1 cellular context compared by ENCODE assay signal in the genomic region with DNA sequence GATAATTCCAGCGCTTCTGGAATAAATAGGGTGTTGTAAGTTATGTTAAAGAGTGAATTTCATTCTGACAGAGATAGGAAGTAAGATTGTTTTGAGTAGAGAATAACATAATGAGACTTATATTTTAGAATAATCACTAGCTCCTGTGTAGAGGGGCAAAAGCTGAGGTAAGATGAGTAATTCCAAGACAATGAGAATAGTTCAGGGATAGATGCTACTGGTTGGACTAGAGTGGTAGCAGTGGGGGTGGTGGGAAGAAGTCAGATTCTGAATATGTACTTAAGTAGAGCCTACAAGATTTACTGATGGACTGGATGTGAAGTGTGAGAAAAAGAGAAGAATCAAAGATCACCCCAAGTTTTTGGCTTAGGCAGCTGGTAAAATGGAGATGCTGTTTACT.
TF ChIP-seq lines count a peak whose summit lies in the region.

No MANE protein-coding gene starts in this region.

TF ChIP-seq in GM12878, 131 proteins besides CTCF, POLR2A, EP300 and RAD21:
- TF ChIP-seq MAX (IDR thresholded peaks at IDR 0.05; ENCODE audit: low read depth, low read length) = no peak
- no peak for TF ChIP-seq SREBF1 (IDR thresholded peaks at IDR 0.05; ENCODE audit: low read length)
- no peak for TF ChIP-seq SIX5 (IDR thresholded peaks at IDR 0.05; ENCODE audit: low read depth, low read length, severe bottlenecking)
- TF ChIP-seq BHLHE40 (IDR thresholded peaks at IDR 0.05; ENCODE audit: borderline replicate concordance in 1 of 2, low read depth in 2 of 2, low read length in 1 of 2) = no peak
- TF ChIP-seq YY1 (IDR thresholded peaks at IDR 0.05; ENCODE audit: low read depth, low read length) = no peak
- TF ChIP-seq CREM (IDR thresholded peaks at IDR 0.05; ENCODE audit: low read depth) = no peak
